Comparison of ENCODE assay signal across 8 cellular contexts in genomic region chr11:102268083-102268984, GRCh38. TPM values are rescaled to one million over a fixed set of nuclear protein-coding genes. Genes with fewer than 3 reads are reported as not detected.
DNase-seq lines count a peak whose midpoint lies in the region; ATAC-seq lines count a peak whose summit lies in the region.

No MANE protein-coding gene starts in this region.

- in situ Hi-C loops in Caki2 (cut with HindIII; ENCODE audit: low pct_unique_long_range_greater_than_20kb, low sequenced_read_pairs), result no loop called here

- ATAC-seq in GM21526 (IDR thresholded peaks at IDR 0.05; ENCODE audit: low FRiP score, unreplicated experiment), result peak; percentile 100

- DNase-seq in Caki2 (ENCODE audit: low read depth) (peak; percentile 64), HuH-7 (ENCODE audit: low spot score) (peak; percentile 91), RPMI8226 (peak; percentile 92), cardiac septum (ENCODE audit: low spot score) (peak; percentile 85), retina (peak; percentile 51), cerebellar nuclear complex (lab: John Stamatoyannopoulos, UW) (no peak)
- peak; percentile 77 for DNase-seq in activated naive CD4-positive, alpha-beta T cell treated with Interleukin-2 at 50 U/mL for 16 hours

- intact Hi-C loops in cardiac septum (cut with DNase I), result loop anchor here (2.0 kb wide), 1 partner anchor 158 kb away; the partner anchor contains the start of gene YAP1

RNA-seq across cellular contexts. Expression of gene BIRC3, which starts 49.0 kb away (rescaled TPM):
- 12.2 and 12.6 TPM in 2 replicates for total RNA-seq in Caki2 (2014; rRNA removed; shearing (Covaris generic); ENCODE audit: low replicate concordance)
- 1.8 TPM for total RNA-seq in cardiac septum

Comparison
In these comparisons a context has a peak if more than half of its experiments do, and no peak if none do; other contexts are left out.
1. DNase-seq: peak in Caki2 (single experiment), HuH-7 (single experiment), RPMI8226 (single experiment), activated naive CD4-positive, alpha-beta T cell treated with Interleukin-2 at 50 U/mL for 16 hours (single experiment), cardiac septum (single experiment) and retina (single experiment); none in cerebellar nuclear complex (0 of 2).